In genomic region chr18:73683618-73684238, GRCh38 we compare ENCODE assay signal across 1 cellular context.
TF ChIP-seq lines count a peak whose summit lies in the region.

No MANE protein-coding gene starts in this region.

TF ChIP-seq in IMR-90, 13 proteins besides CTCF, POLR2A, EP300 and RAD21 (continued from another document):
- TF ChIP-seq, protein P1, sequence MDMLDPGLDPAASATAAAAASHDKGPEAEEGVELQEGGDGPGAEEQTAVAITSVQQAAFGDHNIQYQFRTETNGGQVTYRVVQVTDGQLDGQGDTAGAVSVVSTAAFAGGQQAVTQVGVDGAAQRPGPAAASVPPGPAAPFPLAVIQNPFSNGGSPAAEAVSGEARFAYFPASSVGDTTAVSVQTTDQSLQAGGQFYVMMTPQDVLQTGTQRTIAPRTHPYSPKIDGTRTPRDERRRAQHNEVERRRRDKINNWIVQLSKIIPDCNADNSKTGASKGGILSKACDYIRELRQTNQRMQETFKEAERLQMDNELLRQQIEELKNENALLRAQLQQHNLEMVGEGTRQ (IDR thresholded peaks at IDR 0.05; ENCODE audit: low read depth, low read length) = no peak
- TF ChIP-seq FOS (IDR thresholded peaks at IDR 0.05; ENCODE audit: low read depth, low read length) (no peak), MAFK (IDR thresholded peaks at IDR 0.05; ENCODE audit: low read depth, low read length) (no peak), MXI1 (IDR thresholded peaks at IDR 0.05; ENCODE audit: borderline replicate concordance, low read depth, low read length) (no peak), CEBPB (IDR thresholded peaks at IDR 0.05; ENCODE audit: low read depth, low read length) (no peak)
